Comparison of ENCODE assay signal across 23 cellular contexts in genomic region chr9:107948601-107949000, GRCh38.
"Had no signal": no experiment of that assay in that cellular context is flagged by ENCODE, and none has a peak within 500 bp of the region (broad histone marks: within the 10 kb centered on the region; RNA-seq: fewer than 3 reads in every experiment).

No MANE protein-coding gene starts in this region.

- H3K4me3 ChIP-seq: heart left ventricle, left ventricle myocardium inferior, neural progenitor cell, testis, upper lobe of left lung had no signal

- H3K27me3 Mint-ChIP-seq: activated CD4-positive, alpha-beta T cell treated with anti-CD3 and anti-CD28 coated beads, Interleukin-2, amount 10 ng/mL, durations not matched to agents 24 days and 14 days; activated CD8-positive, alpha-beta T cell treated with anti-CD3 and anti-CD28 coated beads for 36 hours; activated naive CD8-positive, alpha-beta T cell treated with anti-CD3 and anti-CD28 coated beads, Interleukin-2, amount 10 ng/mL, durations not matched to agents 7 days and 5 days; activated T-helper 17 cell treated with anti-CD3 and anti-CD28 coated beads, Interleukin-2, amount 50 U/mL, for 72 hours; effector memory CD8-positive, alpha-beta T cell had no signal

- H3K27ac ChIP-seq: heart left ventricle, left ventricle myocardium inferior, neural progenitor cell, testis, upper lobe of left lung had no signal

- H3K9me3 Mint-ChIP-seq: activated CD4-positive, alpha-beta T cell treated with anti-CD3 and anti-CD28 coated beads, Interleukin-2, amount 10 ng/mL, durations not matched to agents 24 days and 14 days had no signal

- H3K36me3 Mint-ChIP-seq: activated naive CD8-positive, alpha-beta T cell treated with anti-CD3 and anti-CD28 coated beads, Interleukin-2, amount 10 ng/mL, durations not matched to agents 7 days and 5 days; brain; neural progenitor cell; stimulated activated effector memory CD8-positive, alpha-beta T cell treated with anti-CD3 and anti-CD28 coated beads, Interleukin-12 subunit alpha, Interleukin-12 subunit beta, amount 100 ng/mL, for 72 hours had no signal

- DNase-seq: activated CD4-positive, alpha-beta T cell treated with anti-CD3 and anti-CD28 coated beads, Interleukin-2, amount 10 ng/mL, durations not matched to agents 24 days and 14 days; activated CD8-positive, alpha-beta T cell treated with anti-CD3 and anti-CD28 coated beads for 36 hours; activated naive CD4-positive, alpha-beta T cell treated with Interleukin-2 at 50 U/mL for 16 hours; activated naive CD8-positive, alpha-beta T cell treated with anti-CD3 and anti-CD28 coated beads, Interleukin-2, amount 10 ng/mL, durations not matched to agents 7 days and 5 days; activated T-cell treated with anti-CD3 and anti-CD28 coated beads, Interleukin-2, amount 50 U/mL, for 1 hour; amygdala; caudate nucleus; effector memory CD8-positive, alpha-beta T cell; heart left ventricle; left ventricle myocardium inferior; mammary epithelial cell; naive B cell; right cardiac atrium; small intestine; stimulated activated CD4-positive, alpha-beta T cell treated with anti-CD3 and anti-CD28 coated beads, Interleukin-4, amount 100 ng/mL, for 24 hours; T1000; testis; upper lobe of left lung had no signal

- H3K4me2 ChIP-seq: neural progenitor cell had no signal

- H3K4me3 Mint-ChIP-seq: activated CD4-positive, alpha-beta T cell treated with anti-CD3 and anti-CD28 coated beads, Interleukin-2, amount 10 ng/mL, durations not matched to agents 24 days and 14 days; activated CD8-positive, alpha-beta T cell treated with anti-CD3 and anti-CD28 coated beads for 36 hours; activated naive CD8-positive, alpha-beta T cell treated with anti-CD3 and anti-CD28 coated beads, Interleukin-2, amount 10 ng/mL, durations not matched to agents 7 days and 5 days; activated T-helper 17 cell treated with anti-CD3 and anti-CD28 coated beads, Interleukin-2, amount 50 U/mL, for 72 hours; brain; effector memory CD8-positive, alpha-beta T cell; naive B cell; neural progenitor cell; stimulated activated effector memory CD8-positive, alpha-beta T cell treated with anti-CD3 and anti-CD28 coated beads, Interleukin-12 subunit alpha, Interleukin-12 subunit beta, amount 100 ng/mL, for 72 hours had no signal

- H3K9me3 ChIP-seq: testis, upper lobe of left lung had no signal

- H3K27ac Mint-ChIP-seq: activated CD4-positive, alpha-beta T cell treated with anti-CD3 and anti-CD28 coated beads, Interleukin-2, amount 10 ng/mL, durations not matched to agents 24 days and 14 days; activated CD8-positive, alpha-beta T cell treated with anti-CD3 and anti-CD28 coated beads for 36 hours; activated naive CD8-positive, alpha-beta T cell treated with anti-CD3 and anti-CD28 coated beads, Interleukin-2, amount 10 ng/mL, durations not matched to agents 7 days and 5 days; activated T-helper 17 cell treated with anti-CD3 and anti-CD28 coated beads, Interleukin-2, amount 50 U/mL, for 72 hours; brain; effector memory CD8-positive, alpha-beta T cell; naive B cell; neural progenitor cell; progenitor cell of endocrine pancreas; stimulated activated effector memory CD8-positive, alpha-beta T cell treated with anti-CD3 and anti-CD28 coated beads, Interleukin-12 subunit alpha, Interleukin-12 subunit beta, amount 100 ng/mL, for 72 hours had no signal

- H3K4me1 ChIP-seq: heart left ventricle, left ventricle myocardium inferior, neural progenitor cell, testis, upper lobe of left lung had no signal

- H3K4me1 Mint-ChIP-seq: activated CD4-positive, alpha-beta T cell treated with anti-CD3 and anti-CD28 coated beads, Interleukin-2, amount 10 ng/mL, durations not matched to agents 24 days and 14 days; activated naive CD8-positive, alpha-beta T cell treated with anti-CD3 and anti-CD28 coated beads, Interleukin-2, amount 10 ng/mL, durations not matched to agents 7 days and 5 days; activated T-helper 17 cell treated with anti-CD3 and anti-CD28 coated beads, Interleukin-2, amount 50 U/mL, for 72 hours; brain; naive B cell; stimulated activated effector memory CD8-positive, alpha-beta T cell treated with anti-CD3 and anti-CD28 coated beads, Interleukin-12 subunit alpha, Interleukin-12 subunit beta, amount 100 ng/mL, for 72 hours had no signal

- H3K27me3 ChIP-seq: heart left ventricle, neural progenitor cell, testis, upper lobe of left lung had no signal

- H3K36me3 ChIP-seq: heart left ventricle, left ventricle myocardium inferior, neural progenitor cell, upper lobe of left lung had no signal

- H3K9ac ChIP-seq: neural progenitor cell had no signal

- ATAC-seq: activated CD8-positive, alpha-beta T cell treated with anti-CD3 and anti-CD28 coated beads for 36 hours; activated T-helper 17 cell treated with anti-CD3 and anti-CD28 coated beads, Interleukin-2, amount 50 U/mL, for 72 hours; effector memory CD8-positive, alpha-beta T cell; heart left ventricle; right cardiac atrium; stimulated activated effector memory CD8-positive, alpha-beta T cell treated with anti-CD3 and anti-CD28 coated beads, Interleukin-12 subunit alpha, Interleukin-12 subunit beta, amount 100 ng/mL, for 72 hours had no signal
